17 cellular contexts compared by ENCODE assay signal in the genomic region with DNA sequence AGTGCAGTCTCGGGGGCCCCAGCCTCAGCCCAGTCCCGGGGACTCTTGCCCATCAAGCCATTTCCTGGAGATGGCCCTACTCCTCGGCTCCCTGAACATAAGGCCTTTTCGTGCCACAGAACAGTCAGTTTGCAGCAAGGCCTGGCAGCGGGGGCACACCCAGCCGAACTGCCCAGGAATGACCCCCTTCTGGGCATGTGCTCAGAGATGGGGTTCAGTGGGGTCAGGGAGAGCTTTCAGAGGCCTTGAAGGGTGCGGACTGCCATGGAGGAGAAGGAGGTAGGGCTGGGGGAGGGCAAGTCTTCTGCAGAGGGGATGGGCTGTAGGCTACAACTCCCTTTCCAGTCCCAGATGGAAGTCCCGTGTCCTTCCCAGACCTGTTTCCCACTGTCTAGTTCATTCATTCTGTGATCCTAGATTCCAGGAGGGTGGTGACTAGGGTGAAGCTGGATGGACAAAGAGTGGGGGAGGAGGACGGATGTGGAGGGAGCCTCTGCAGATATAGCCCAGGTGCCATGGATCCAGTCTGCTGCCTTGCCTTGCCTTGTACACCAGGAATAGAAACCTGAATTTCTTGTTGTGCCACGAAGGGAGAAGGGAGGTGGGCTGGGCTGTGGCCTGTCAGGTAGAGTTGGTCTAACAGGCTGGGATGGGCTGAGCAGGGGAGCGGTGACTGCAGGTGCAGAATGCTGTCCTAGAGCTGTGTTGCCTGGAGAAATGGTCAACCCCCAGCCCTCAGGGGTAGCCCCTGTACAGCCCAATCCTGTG. TPM values are rescaled to one million over a fixed set of nuclear protein-coding genes. Genes with fewer than 3 reads are reported as not detected.
A peak's percentile ranks its signal among the peaks of the same experiment; 100 is the strongest.
DNase-seq lines count a peak whose midpoint lies in the region; ATAC-seq and TF ChIP-seq lines count a peak whose summit lies in the region.
"Had no signal": no experiment of that assay in that cellular context is flagged by ENCODE, and none has a peak within 500 bp of the region (broad histone marks: within the 10 kb centered on the region; RNA-seq: fewer than 3 reads in every experiment).

No MANE protein-coding gene starts in this region.

- H3K36me3 ChIP-seq in breast epithelium, result no peaks in the 10 kb centered on the region
- H3K36me3 ChIP-seq: gastrocnemius medialis had no signal

- H3K9me3 ChIP-seq in breast epithelium, result no peaks in the 10 kb centered on the region
- H3K9me3 ChIP-seq: gastrocnemius medialis, SK-N-SH had no signal

- intact Hi-C loops in MCF 10A (cut with micrococcal nuclease) (no loop called here), breast epithelium (cut with DNase I; ENCODE audit: low total_unique reads) (no loop called here), posterior vena cava (cut with DNase I) (no loop called here)

- no peaks in the 10 kb centered on the region for H3K4me1 ChIP-seq in breast epithelium
- H3K4me1 ChIP-seq: gastrocnemius medialis had no signal

- H3K27me3 Mint-ChIP-seq in MCF 10A (ENCODE audit: insufficient read depth, unreplicated experiment), result no peaks in the 10 kb centered on the region
- no peaks in the 10 kb centered on the region for H3K27me3 Mint-ChIP-seq in chondrocyte (ENCODE audit: low read depth)
- H3K27me3 Mint-ChIP-seq in type B pancreatic cell, result no peaks in the 10 kb centered on the region
- H3K27me3 Mint-ChIP-seq: activated CD8-positive, alpha-beta T cell treated with anti-CD3 and anti-CD28 coated beads for 36 hours had no signal

- H3K36me3 Mint-ChIP-seq in MCF 10A (ENCODE audit: insufficient read depth, unreplicated experiment), result no peaks in the 10 kb centered on the region
- H3K36me3 Mint-ChIP-seq in chondrocyte (ENCODE audit: low read depth), result no peaks in the 10 kb centered on the region
- H3K36me3 Mint-ChIP-seq in type B pancreatic cell, result no peaks in the 10 kb centered on the region
- H3K36me3 Mint-ChIP-seq: IgD-negative memory B cell had no signal

- H3K4me1 Mint-ChIP-seq in MCF 10A (ENCODE audit: insufficient read depth, unreplicated experiment) (no peaks in the 10 kb centered on the region), chondrocyte (ENCODE audit: low read depth) (no peaks in the 10 kb centered on the region), type B pancreatic cell (ENCODE audit: unreplicated experiment) (peaks cover 5% of the 10 kb centered on the region)

- DNase-seq in MCF 10A (ENCODE audit: unreplicated experiment), result no peak
- DNase-seq in breast epithelium (ENCODE audit: low spot score in 2 of 2), result no peak
- DNase-seq in chondrocyte (ENCODE audit: low spot score), result peak; percentile 49
- peak; percentile 70 for DNase-seq in mucosa of gallbladder (ENCODE audit: low spot score)
- DNase-seq in type B pancreatic cell (ENCODE audit: extremely low spot score, unreplicated experiment), result no peak
- DNase-seq in NCI-H1436 treated with DMSO at 0.1 percent for 48 hours (lab: John Stamatoyannopoulos, UW), result no peak
- no peak for DNase-seq in posterior vena cava (ENCODE audit: low spot score)
- DNase-seq: activated CD8-positive, alpha-beta T cell treated with anti-CD3 and anti-CD28 coated beads for 36 hours; DMS79 treated with DMSO at 0.1 percent for 48 hours; gastrocnemius medialis; NCI-H1048; SK-N-SH; substantia nigra had no signal

- TF ChIP-seq POLR2A in breast epithelium (IDR thresholded peaks at IDR 0.05), result no peak

- CTCF ChIA-PET in MCF 10A (lab: Yijun Ruan, JAX), result interaction anchor here (0.6 to 8.9 kb wide), 7 partner anchors 11 to 366 kb away, joined by 3 to 108 read pairs (median 5); no protein-coding TSS in a partner anchor

- BruUV-seq in MCF 10A (replicated peaks; lab: Mats Ljungman, UMichigan), result no TSS peak

- H3K27ac ChIP-seq in breast epithelium, result no peak overlapping the region
- H3K27ac ChIP-seq: gastrocnemius medialis had no signal

- TF ChIP-seq CTCF in MCF 10A (IDR thresholded peaks at IDR 0.05; ENCODE audit: unreplicated experiment) (no peak), breast epithelium (IDR thresholded peaks at IDR 0.05) (no peak), chondrocyte (IDR thresholded peaks at IDR 0.05) (no peak), type B pancreatic cell (conservative IDR thresholded peaks at IDR 0.05) (no peak)

- H3K4me3 Mint-ChIP-seq in MCF 10A (ENCODE audit: unreplicated experiment) (no peak overlapping the region), chondrocyte (ENCODE audit: unreplicated experiment) (no peak overlapping the region), type B pancreatic cell (peak overlapping the region; percentile 36)
- H3K4me3 Mint-ChIP-seq: activated CD8-positive, alpha-beta T cell treated with anti-CD3 and anti-CD28 coated beads for 36 hours; activated T-helper 1 cell treated with anti-CD3 and anti-CD28 coated beads, Interleukin-12 subunit alpha, Interleukin-12 subunit beta, Interleukin-2, Interleukin-4 antibody, amounts not matched to agents 30 ng/mL and 10 ng/mL and 1 ng/mL, durations not matched to agents 14 hours and 24 hours and 36 hours; IgD-negative memory B cell had no signal

- no peaks in the 10 kb centered on the region for H3K27me3 ChIP-seq in breast epithelium
- H3K27me3 ChIP-seq: gastrocnemius medialis had no signal

- no peak overlapping the region for H3K4me3 ChIP-seq in breast epithelium
- H3K4me3 ChIP-seq: gastrocnemius medialis had no signal

- POLR2A ChIA-PET in MCF 10A (lab: Yijun Ruan, JAX), result interaction anchor here (0.6 kb wide), 1 partner anchor 16 kb away, joined by 3 read pairs; no protein-coding TSS in a partner anchor

- H3K9me3 Mint-ChIP-seq in MCF 10A (ENCODE audit: unreplicated experiment) (no peaks in the 10 kb centered on the region), chondrocyte (ENCODE audit: low read depth) (no peaks in the 10 kb centered on the region), type B pancreatic cell (no peaks in the 10 kb centered on the region)
- H3K9me3 Mint-ChIP-seq: activated CD8-positive, alpha-beta T cell treated with anti-CD3 and anti-CD28 coated beads for 36 hours; activated T-helper 1 cell treated with anti-CD3 and anti-CD28 coated beads, Interleukin-12 subunit alpha, Interleukin-12 subunit beta, Interleukin-2, Interleukin-4 antibody, amounts not matched to agents 30 ng/mL and 10 ng/mL and 1 ng/mL, durations not matched to agents 14 hours and 24 hours and 36 hours; IgD-negative memory B cell had no signal

- ATAC-seq in GM19455 (IDR thresholded peaks at IDR 0.05; ENCODE audit: unreplicated experiment), result no peak
- ATAC-seq: activated CD8-positive, alpha-beta T cell treated with anti-CD3 and anti-CD28 coated beads for 36 hours; gastrocnemius medialis had no signal

- H3K27ac Mint-ChIP-seq in MCF 10A (ENCODE audit: low read depth, unreplicated experiment) (peak overlapping the region; percentile 1), chondrocyte (ENCODE audit: unreplicated experiment) (no peak overlapping the region), type B pancreatic cell (peak overlapping the region; percentile 80)
- H3K27ac Mint-ChIP-seq: activated CD8-positive, alpha-beta T cell treated with anti-CD3 and anti-CD28 coated beads for 36 hours; activated T-helper 1 cell treated with anti-CD3 and anti-CD28 coated beads, Interleukin-12 subunit alpha, Interleukin-12 subunit beta, Interleukin-2, Interleukin-4 antibody, amounts not matched to agents 30 ng/mL and 10 ng/mL and 1 ng/mL, durations not matched to agents 14 hours and 24 hours and 36 hours had no signal

RNA-seq across cellular contexts. Expression of gene OMP, which starts 14.2 kb away (rescaled TPM):
- total RNA-seq in MCF 10A (2022) (not detected in 2 replicates), breast epithelium (not detected), chondrocyte (not detected in 3 replicates), mucosa of gallbladder (10.4 TPM), type B pancreatic cell (ENCODE audit: low replicate concordance) (0.86 and 0.94 TPM in 2 replicates), posterior vena cava (under 1 TPM in 1 of 2 donors, not detected in 1; 0.76 TPM)
- total RNA-seq: A172; activated CD8-positive, alpha-beta T cell treated with anti-CD3 and anti-CD28 coated beads for 36 hours; activated T-helper 1 cell treated with anti-CD3 and anti-CD28 coated beads, Interleukin-12 subunit alpha, Interleukin-12 subunit beta, Interleukin-2, Interleukin-4 antibody, amounts not matched to agents 30 ng/mL and 10 ng/mL and 1 ng/mL, durations not matched to agents 14 hours and 24 hours and 36 hours; gastrocnemius medialis had no signal

RNA-seq across cellular contexts. Expression of gene CAPN5, which starts 21.6 kb away (rescaled TPM):
- total RNA-seq in MCF 10A (2022) (0.26 and 0.49 TPM in 2 replicates), breast epithelium (1 to 10 TPM; 2.8 to 6.1 (median 3.6) TPM), chondrocyte (11.9 to 16.7 TPM (median 13.6 TPM) in 3 replicates), mucosa of gallbladder (197 TPM), type B pancreatic cell (ENCODE audit: low replicate concordance) (17.9 and 18.8 TPM in 2 replicates), posterior vena cava (10 to 100 TPM; 14.4 to 23.4 TPM)

RNA-seq across cellular contexts. Expression of gene MYO7A, which starts 39.6 kb away (rescaled TPM):
- total RNA-seq in MCF 10A (2022) (0.26 and 0.27 TPM in 2 replicates), breast epithelium (10 to 100 TPM in 1 of 3 donors, 1 to 10 TPM in 2; 4.3 to 23.5 (median 4.5) TPM), chondrocyte (not detected in 3 replicates), mucosa of gallbladder (21.0 TPM), type B pancreatic cell (ENCODE audit: low replicate concordance) (2.8 and 5.3 TPM in 2 replicates), posterior vena cava (10 to 100 TPM; 12.2 to 17.3 TPM)
- total RNA-seq: A172 had no signal

RNA-seq across cellular contexts. Expression of gene B3GNT6, which starts 54.2 kb away (rescaled TPM):
- not detected in 2 replicates for total RNA-seq in MCF 10A (2022)
- total RNA-seq in breast epithelium, result under 1 TPM in 1 of 3 donors, not detected in 2; 0.33 TPM
- not detected in 3 replicates for total RNA-seq in chondrocyte
- total RNA-seq in mucosa of gallbladder, result not detected
- 0.29 and 0.39 TPM in 2 replicates for total RNA-seq in type B pancreatic cell (ENCODE audit: low replicate concordance)
- total RNA-seq in posterior vena cava, result not detected
- total RNA-seq: A172; activated CD8-positive, alpha-beta T cell treated with anti-CD3 and anti-CD28 coated beads for 36 hours; activated T-helper 1 cell treated with anti-CD3 and anti-CD28 coated beads, Interleukin-12 subunit alpha, Interleukin-12 subunit beta, Interleukin-2, Interleukin-4 antibody, amounts not matched to agents 30 ng/mL and 10 ng/mL and 1 ng/mL, durations not matched to agents 14 hours and 24 hours and 36 hours had no signal

Comparison
In these comparisons a context has a peak if more than half of its experiments do, and no peak if none do; other contexts are left out.
1. DNase-seq: peak in chondrocyte (single experiment) and mucosa of gallbladder (single experiment); none in MCF 10A (single experiment), breast epithelium (0 of 2), type B pancreatic cell (single experiment), NCI-H1436 treated with DMSO at 0.1 percent for 48 hours (single experiment) and posterior vena cava (single experiment).